ENCODE assay signal across 1 cellular context in genomic region chr10:99520040-99520803, GRCh38.
TF ChIP-seq lines count a peak whose summit lies in the region.

No MANE protein-coding gene starts in this region.

TF ChIP-seq in HEK293, 187 proteins besides CTCF, POLR2A, EP300 and RAD21 (continued from another document and continues in another):
- peak; percentile 97 for TF ChIP-seq ZNF24 (tag by site-specific recombination; IDR thresholded peaks at IDR 0.05)
- TF ChIP-seq TCF7L2 (IDR thresholded peaks at IDR 0.05; ENCODE audit: borderline replicate concordance, low read depth, low read length), result peak; percentile 86
- TF ChIP-seq ZNF10 (tag by site-specific recombination; IDR thresholded peaks at IDR 0.05), result peak; percentile 90
- TF ChIP-seq ZNF513 (tag by site-specific recombination; IDR thresholded peaks at IDR 0.05), result no peak
- TF ChIP-seq ZNF423 (tag by site-specific recombination; IDR thresholded peaks at IDR 0.05), result peak; percentile 97
- peak; percentile 97 for TF ChIP-seq BCL6B (tag by site-specific recombination; IDR thresholded peaks at IDR 0.05)
- TF ChIP-seq ZNF670 (tag by site-specific recombination; IDR thresholded peaks at IDR 0.05; ENCODE audit: low read depth), result no peak
- TF ChIP-seq ZNF664 (tag by site-specific recombination; IDR thresholded peaks at IDR 0.05), result no peak
- no peak for TF ChIP-seq ZFP41 (tag by site-specific recombination; IDR thresholded peaks at IDR 0.05; ENCODE audit: borderline replicate concordance)
- TF ChIP-seq ZNF37A (tag by site-specific recombination; IDR thresholded peaks at IDR 0.05), result no peak
- TF ChIP-seq ZNF555 (tag by site-specific recombination; conservative IDR thresholded peaks at IDR 0.05), result no peak
- TF ChIP-seq ZBTB17 (tag by site-specific recombination; IDR thresholded peaks at IDR 0.05), result peak; percentile 90
- no peak for TF ChIP-seq ZNF223 (tag by site-specific recombination; IDR thresholded peaks at IDR 0.05)
- TF ChIP-seq ZNF148 (tag by site-specific recombination; IDR thresholded peaks at IDR 0.05; ENCODE audit: borderline replicate concordance), result no peak
- no peak for TF ChIP-seq SCRT1 (tag by site-specific recombination; IDR thresholded peaks at IDR 0.05; ENCODE audit: borderline replicate concordance)
- TF ChIP-seq SETDB1 (IDR thresholded peaks at IDR 0.05; ENCODE audit: insufficient read length, low read length), result no peak
- TF ChIP-seq, protein P1, sequence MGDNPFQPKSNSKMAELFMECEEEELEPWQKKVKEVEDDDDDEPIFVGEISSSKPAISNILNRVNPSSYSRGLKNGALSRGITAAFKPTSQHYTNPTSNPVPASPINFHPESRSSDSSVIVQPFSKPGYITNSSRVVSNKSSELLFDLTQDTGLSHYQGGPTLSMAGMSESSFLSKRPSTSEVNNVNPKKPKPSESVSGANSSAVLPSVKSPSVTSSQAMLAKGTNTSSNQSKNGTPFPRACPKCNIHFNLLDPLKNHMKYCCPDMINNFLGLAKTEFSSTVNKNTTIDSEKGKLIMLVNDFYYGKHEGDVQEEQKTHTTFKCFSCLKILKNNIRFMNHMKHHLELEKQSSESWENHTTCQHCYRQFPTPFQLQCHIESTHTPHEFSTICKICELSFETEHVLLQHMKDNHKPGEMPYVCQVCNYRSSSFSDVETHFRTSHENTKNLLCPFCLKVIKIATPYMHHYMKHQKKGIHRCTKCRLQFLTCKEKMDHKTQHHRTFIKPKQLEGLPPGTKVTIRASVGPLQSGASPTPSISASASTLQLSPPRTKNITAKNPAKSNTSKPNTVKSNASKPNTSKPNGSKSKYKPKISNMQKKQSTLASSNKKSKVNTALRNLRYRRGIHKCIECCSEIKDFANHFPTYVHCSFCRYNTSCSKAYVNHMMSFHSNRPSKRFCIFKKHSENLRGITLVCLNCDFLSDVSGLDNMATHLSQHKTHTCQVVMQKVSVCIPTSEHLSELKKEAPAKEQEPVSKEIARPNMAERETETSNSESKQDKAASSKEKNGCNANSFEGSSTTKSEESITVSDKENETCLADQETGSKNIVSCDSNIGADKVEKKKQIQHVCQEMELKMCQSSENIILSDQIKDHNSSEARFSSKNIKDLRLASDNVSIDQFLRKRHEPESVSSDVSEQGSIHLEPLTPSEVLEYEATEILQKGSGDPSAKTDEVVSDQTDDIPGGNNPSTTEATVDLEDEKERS (tag by site-specific recombination; IDR thresholded peaks at IDR 0.05), result no peak
- peak; percentile 95 for TF ChIP-seq ZSCAN30 (tag by site-specific recombination; IDR thresholded peaks at IDR 0.05)
- TF ChIP-seq ZNF394 (tag by site-specific recombination; IDR thresholded peaks at IDR 0.05; ENCODE audit: borderline replicate concordance), result peak; percentile 71; the same call in 1 of the 2 replicates
- no peak for TF ChIP-seq ZNF292 (tag by site-specific recombination; IDR thresholded peaks at IDR 0.05; ENCODE audit: borderline replicate concordance, low read depth)
- no peak for TF ChIP-seq ZNF514 (tag by site-specific recombination; IDR thresholded peaks at IDR 0.05)
- TF ChIP-seq, protein P2, sequence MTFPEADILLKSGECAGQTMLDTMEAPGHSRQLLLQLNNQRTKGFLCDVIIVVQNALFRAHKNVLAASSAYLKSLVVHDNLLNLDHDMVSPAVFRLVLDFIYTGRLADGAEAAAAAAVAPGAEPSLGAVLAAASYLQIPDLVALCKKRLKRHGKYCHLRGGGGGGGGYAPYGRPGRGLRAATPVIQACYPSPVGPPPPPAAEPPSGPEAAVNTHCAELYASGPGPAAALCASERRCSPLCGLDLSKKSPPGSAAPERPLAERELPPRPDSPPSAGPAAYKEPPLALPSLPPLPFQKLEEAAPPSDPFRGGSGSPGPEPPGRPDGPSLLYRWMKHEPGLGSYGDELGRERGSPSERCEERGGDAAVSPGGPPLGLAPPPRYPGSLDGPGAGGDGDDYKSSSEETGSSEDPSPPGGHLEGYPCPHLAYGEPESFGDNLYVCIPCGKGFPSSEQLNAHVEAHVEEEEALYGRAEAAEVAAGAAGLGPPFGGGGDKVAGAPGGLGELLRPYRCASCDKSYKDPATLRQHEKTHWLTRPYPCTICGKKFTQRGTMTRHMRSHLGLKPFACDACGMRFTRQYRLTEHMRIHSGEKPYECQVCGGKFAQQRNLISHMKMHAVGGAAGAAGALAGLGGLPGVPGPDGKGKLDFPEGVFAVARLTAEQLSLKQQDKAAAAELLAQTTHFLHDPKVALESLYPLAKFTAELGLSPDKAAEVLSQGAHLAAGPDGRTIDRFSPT (tag by site-specific recombination; IDR thresholded peaks at IDR 0.05), result peak; percentile 82
- no peak for TF ChIP-seq ZNF530 (tag by site-specific recombination; IDR thresholded peaks at IDR 0.05; ENCODE audit: low read depth)
- no peak for TF ChIP-seq ZNF785 (tag by site-specific recombination; IDR thresholded peaks at IDR 0.05)
- TF ChIP-seq ZNF792 (tag by site-specific recombination; IDR thresholded peaks at IDR 0.05), result no peak
- peak; percentile 29; the same call in 1 of the 2 replicates for TF ChIP-seq SP3 (tag by site-specific recombination; IDR thresholded peaks at IDR 0.05)
- TF ChIP-seq ZNF707 (tag by site-specific recombination; IDR thresholded peaks at IDR 0.05), result no peak
- TF ChIP-seq YY1 (tag by site-specific recombination; IDR thresholded peaks at IDR 0.05), result peak; percentile 68; the same call in 1 of the 2 replicates
- TF ChIP-seq ZNF791 (tag by site-specific recombination; IDR thresholded peaks at IDR 0.05), result no peak
- TF ChIP-seq ZNF174 (tag by site-specific recombination; IDR thresholded peaks at IDR 0.05), result no peak
- TF ChIP-seq ZNF76 (tag by site-specific recombination; IDR thresholded peaks at IDR 0.05; ENCODE audit: borderline replicate concordance, low read depth), result peak; percentile 78
- no peak for TF ChIP-seq ZNF221 (tag by site-specific recombination; IDR thresholded peaks at IDR 0.05; ENCODE audit: borderline replicate concordance)
- peak; percentile 86; the same call in 1 of the 2 replicates for TF ChIP-seq ZNF324 (tag by site-specific recombination; IDR thresholded peaks at IDR 0.05)
- TF ChIP-seq BCL11A (tag by site-specific recombination; IDR thresholded peaks at IDR 0.05; ENCODE audit: low read depth), result peak; percentile 34; the same call in 1 of the 2 replicates
- TF ChIP-seq ZNF580 (tag by site-specific recombination; IDR thresholded peaks at IDR 0.05), result peak; percentile 96
- peak; percentile 52; the same call in 1 of the 2 replicates for TF ChIP-seq ZSCAN23 (tag by site-specific recombination; IDR thresholded peaks at IDR 0.05)
- no peak for TF ChIP-seq ZNF274 (IDR thresholded peaks at IDR 0.05; ENCODE audit: low read length)
- TF ChIP-seq ZNF274 (tag by site-specific recombination; IDR thresholded peaks at IDR 0.05; ENCODE audit: borderline replicate concordance), result no peak
- peak; percentile 98 for TF ChIP-seq PRDM6 (tag by site-specific recombination; IDR thresholded peaks at IDR 0.05)
- no peak for TF ChIP-seq ZNF404 (tag by site-specific recombination; IDR thresholded peaks at IDR 0.05)
- TF ChIP-seq, protein P3, sequence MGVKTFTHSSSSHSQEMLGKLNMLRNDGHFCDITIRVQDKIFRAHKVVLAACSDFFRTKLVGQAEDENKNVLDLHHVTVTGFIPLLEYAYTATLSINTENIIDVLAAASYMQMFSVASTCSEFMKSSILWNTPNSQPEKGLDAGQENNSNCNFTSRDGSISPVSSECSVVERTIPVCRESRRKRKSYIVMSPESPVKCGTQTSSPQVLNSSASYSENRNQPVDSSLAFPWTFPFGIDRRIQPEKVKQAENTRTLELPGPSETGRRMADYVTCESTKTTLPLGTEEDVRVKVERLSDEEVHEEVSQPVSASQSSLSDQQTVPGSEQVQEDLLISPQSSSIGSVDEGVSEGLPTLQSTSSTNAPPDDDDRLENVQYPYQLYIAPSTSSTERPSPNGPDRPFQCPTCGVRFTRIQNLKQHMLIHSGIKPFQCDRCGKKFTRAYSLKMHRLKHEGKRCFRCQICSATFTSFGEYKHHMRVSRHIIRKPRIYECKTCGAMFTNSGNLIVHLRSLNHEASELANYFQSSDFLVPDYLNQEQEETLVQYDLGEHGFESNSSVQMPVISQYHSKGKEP (tag by site-specific recombination; IDR thresholded peaks at IDR 0.05), result peak; percentile 81
- TF ChIP-seq ZBTB1 (tag by site-specific recombination; IDR thresholded peaks at IDR 0.05), result peak; percentile 79; the same call in 1 of the 2 replicates
- no peak for TF ChIP-seq ZNF239 (tag by site-specific recombination; IDR thresholded peaks at IDR 0.05)
- peak; percentile 50; the same call in 1 of the 2 replicates for TF ChIP-seq MYNN (tag by site-specific recombination; IDR thresholded peaks at IDR 0.05; ENCODE audit: borderline replicate concordance)
- TF ChIP-seq FEZF1 (tag by site-specific recombination; IDR thresholded peaks at IDR 0.05), result peak; percentile 99
- peak; percentile 84 for TF ChIP-seq KLF10 (tag by site-specific recombination; IDR thresholded peaks at IDR 0.05)
- TF ChIP-seq TRIM28 (IDR thresholded peaks at IDR 0.05; ENCODE audit: borderline replicate concordance, low read length), result peak; percentile 32
- TF ChIP-seq GLI4 (tag by site-specific recombination; IDR thresholded peaks at IDR 0.05), result no peak
- peak; percentile 27 for TF ChIP-seq ZNF529 (tag by site-specific recombination; IDR thresholded peaks at IDR 0.05; ENCODE audit: insufficient replicate concordance)
- no peak for TF ChIP-seq ZNF184 (tag by site-specific recombination; IDR thresholded peaks at IDR 0.05)
- no peak for TF ChIP-seq ZNF280C (tag by site-specific recombination; IDR thresholded peaks at IDR 0.05)
- peak; percentile 66 for TF ChIP-seq SP2 (tag by site-specific recombination; IDR thresholded peaks at IDR 0.05)
- TF ChIP-seq ZNF366 (tag by site-specific recombination; conservative IDR thresholded peaks at IDR 0.05), result peak; percentile 88
- no peak for TF ChIP-seq ZNF677 (tag by site-specific recombination; IDR thresholded peaks at IDR 0.05)
